ENCODE assay signal across 1 cellular context in the genomic region with DNA sequence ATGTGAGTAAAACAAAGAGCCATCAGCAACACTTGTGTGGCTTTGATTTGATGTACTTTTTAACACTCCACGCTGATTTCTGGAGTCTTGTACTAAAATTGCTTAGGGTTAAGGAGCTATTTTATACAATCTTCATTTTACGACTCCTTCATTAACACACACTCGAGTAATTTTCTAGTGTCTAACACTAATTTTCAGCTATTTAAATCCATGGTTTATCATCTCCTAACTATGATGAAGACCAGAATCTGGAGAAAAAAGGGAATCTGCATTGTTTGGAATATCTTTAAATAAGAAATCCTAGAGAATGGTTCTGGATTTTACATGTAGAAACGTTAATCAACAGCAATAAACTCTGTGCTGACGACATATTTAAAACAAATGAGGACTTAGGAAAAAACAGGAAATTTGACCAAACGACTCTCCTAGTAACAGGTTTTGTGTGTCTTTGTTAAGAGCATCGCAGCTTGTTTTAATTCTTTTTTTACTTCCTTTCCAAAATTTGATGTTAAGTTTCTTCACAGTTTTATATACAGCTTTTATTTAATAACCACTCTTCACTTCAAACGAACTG.
TF ChIP-seq lines count a peak whose summit lies in the region.

No MANE protein-coding gene starts in this region.

TF ChIP-seq in endothelial cell of umbilical vein, 7 proteins besides CTCF, POLR2A, EP300 and RAD21:
- no peak for TF ChIP-seq FOS (IDR thresholded peaks at IDR 0.05; ENCODE audit: borderline replicate concordance, insufficient read depth, low read length)
- TF ChIP-seq MYC (IDR thresholded peaks at IDR 0.05; ENCODE audit: low read depth, low read length) = no peak
- no peak for TF ChIP-seq GATA2 (IDR thresholded peaks at IDR 0.05; ENCODE audit: insufficient read depth, insufficient read length, low read depth, low read length)
- TF ChIP-seq MAX (IDR thresholded peaks at IDR 0.05; ENCODE audit: insufficient read depth, insufficient read length) = no peak
- TF ChIP-seq EZH2 (IDR thresholded peaks at IDR 0.05; ENCODE audit: borderline replicate concordance, low read depth, low read length, severe bottlenecking) = no peak
- no peak for TF ChIP-seq JUN (IDR thresholded peaks at IDR 0.05; ENCODE audit: borderline replicate concordance, insufficient read depth, insufficient read length, low read depth)
